In the genomic region with DNA sequence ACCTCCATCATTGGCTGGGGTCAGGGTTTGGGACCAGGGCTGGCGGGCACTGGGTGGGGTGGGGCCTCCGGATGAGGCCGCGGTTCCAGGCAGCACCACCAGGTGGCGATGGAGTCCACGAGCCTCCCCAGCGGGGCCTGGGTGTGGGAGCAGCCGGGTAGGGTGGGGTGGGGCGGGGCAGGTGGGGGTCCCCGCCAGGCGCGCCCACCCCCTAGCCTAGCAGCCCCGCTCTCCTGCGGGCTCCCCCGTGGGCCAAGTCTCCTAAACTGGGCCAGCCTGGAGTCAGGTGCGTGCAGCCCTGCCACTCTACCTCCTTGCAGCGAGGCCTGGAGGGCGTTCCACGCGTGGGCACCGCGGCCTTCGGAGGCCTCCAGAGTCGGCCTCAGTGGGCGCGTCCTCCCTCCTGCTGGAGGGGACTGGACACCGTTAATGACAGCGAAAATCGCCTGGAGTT, we compare ENCODE assay signal across 8 cellular contexts.
DNase-seq lines count a peak whose midpoint lies in the region; TF ChIP-seq lines count a peak whose summit lies in the region.

No MANE protein-coding gene starts in this region.

- H3K36me3 Mint-ChIP-seq in activated CD4-positive, alpha-beta memory T cell treated with anti-CD3 and anti-CD28 coated beads, Interleukin-2, amount 10 ng/mL, durations not matched to agents 7 days and 5 days (ENCODE audit: low read depth): no peaks in the 10 kb centered on the region

- DNase-seq in ELR (ENCODE audit: low read depth): peak; percentile 51
- peak; percentile 69 for DNase-seq in activated CD4-positive, alpha-beta memory T cell treated with anti-CD3 and anti-CD28 coated beads, Interleukin-2, amount 10 ng/mL, durations not matched to agents 7 days and 5 days
- peak; percentile 82 for DNase-seq in ecto neural progenitor cell (ENCODE audit: low spot score)
- DNase-seq in midbrain (lab: John Stamatoyannopoulos, UW): peak; percentile 50
- DNase-seq in stimulated activated CD8-positive, alpha-beta memory T cell treated with anti-CD3 and anti-CD28 coated beads, Interleukin-4, amount 100 ng/mL, for 48 hours: peak; percentile 89
- DNase-seq in DMS114 treated with DMSO at 0.1 percent for 48 hours (lab: John Stamatoyannopoulos, UW; ENCODE audit: unreplicated experiment): no peak
- no peak for DNase-seq in NCI-H446 treated with DMSO at 0.1 percent for 48 hours (lab: John Stamatoyannopoulos, UW)

- H3K4me1 Mint-ChIP-seq in activated CD4-positive, alpha-beta memory T cell treated with anti-CD3 and anti-CD28 coated beads, Interleukin-2, amount 10 ng/mL, durations not matched to agents 7 days and 5 days: no peaks in the 10 kb centered on the region

- CTCF ChIA-PET in activated CD4-positive, alpha-beta memory T cell treated with anti-CD3 and anti-CD28 coated beads, Interleukin-2, amount 10 ng/mL, durations not matched to agents 7 days and 5 days (lab: Charles Lee): no interaction called here

- H3K9me3 Mint-ChIP-seq in activated CD4-positive, alpha-beta memory T cell treated with anti-CD3 and anti-CD28 coated beads, Interleukin-2, amount 10 ng/mL, durations not matched to agents 7 days and 5 days: no peaks in the 10 kb centered on the region

- no peak for TF ChIP-seq EP300 in Ishikawa (IDR thresholded peaks at IDR 0.05; ENCODE audit: borderline replicate concordance)

- TF ChIP-seq RAD21 in Ishikawa (IDR thresholded peaks at IDR 0.05; ENCODE audit: low read depth): peak; percentile 76

- H3K27me3 Mint-ChIP-seq in activated CD4-positive, alpha-beta memory T cell treated with anti-CD3 and anti-CD28 coated beads, Interleukin-2, amount 10 ng/mL, durations not matched to agents 7 days and 5 days: peaks cover 24% of the 10 kb centered on the region

- POLR2A ChIA-PET in activated CD4-positive, alpha-beta memory T cell treated with anti-CD3 and anti-CD28 coated beads, Interleukin-2, amount 10 ng/mL, durations not matched to agents 7 days and 5 days (lab: Charles Lee): no interaction called here

- no peak overlapping the region for H3K4me3 Mint-ChIP-seq in activated CD4-positive, alpha-beta memory T cell treated with anti-CD3 and anti-CD28 coated beads, Interleukin-2, amount 10 ng/mL, durations not matched to agents 7 days and 5 days

- H3K27ac Mint-ChIP-seq in activated CD4-positive, alpha-beta memory T cell treated with anti-CD3 and anti-CD28 coated beads, Interleukin-2, amount 10 ng/mL, durations not matched to agents 7 days and 5 days: no peak overlapping the region

TF ChIP-seq in Ishikawa, 13 proteins besides CTCF, POLR2A, EP300 and RAD21:
- TF ChIP-seq USF1 (IDR thresholded peaks at IDR 0.05) (no peak), ZBTB7A (IDR thresholded peaks at IDR 0.05; ENCODE audit: low read depth) (0 out of 2 replicates have a peak, but pooled peaks have one; percentile 67), FOXM1 (IDR thresholded peaks at IDR 0.05; ENCODE audit: borderline replicate concordance, low read depth) (no peak), CREB1 (IDR thresholded peaks at IDR 0.05; ENCODE audit: low read depth) (no peak), EGR1 (IDR thresholded peaks at IDR 0.05) (no peak)
- TF ChIP-seq, protein P1, sequence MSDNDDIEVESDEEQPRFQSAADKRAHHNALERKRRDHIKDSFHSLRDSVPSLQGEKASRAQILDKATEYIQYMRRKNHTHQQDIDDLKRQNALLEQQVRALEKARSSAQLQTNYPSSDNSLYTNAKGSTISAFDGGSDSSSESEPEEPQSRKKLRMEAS (IDR thresholded peaks at IDR 0.05): no peak

Comparison
In these comparisons a context has a peak if more than half of its experiments do, and no peak if none do; other contexts are left out.
1. DNase-seq: peak in ELR (single experiment), activated CD4-positive, alpha-beta memory T cell treated with anti-CD3 and anti-CD28 coated beads, Interleukin-2, amount 10 ng/mL, durations not matched to agents 7 days and 5 days (single experiment), ecto neural progenitor cell (single experiment), midbrain (single experiment) and stimulated activated CD8-positive, alpha-beta memory T cell treated with anti-CD3 and anti-CD28 coated beads, Interleukin-4, amount 100 ng/mL, for 48 hours (single experiment); none in DMS114 treated with DMSO at 0.1 percent for 48 hours (single experiment) and NCI-H446 treated with DMSO at 0.1 percent for 48 hours (single experiment).